8 cellular contexts compared by ENCODE assay signal in genomic region chr14:94081386-94081820, GRCh38. TPM values are rescaled to one million over a fixed set of nuclear protein-coding genes. Genes with fewer than 3 reads are reported as not detected.
DNase-seq lines count a peak whose midpoint lies in the region; ATAC-seq and TF ChIP-seq lines count a peak whose summit lies in the region.

No MANE protein-coding gene starts in this region.

- peak; percentile 15 for ATAC-seq in HG03103 (IDR thresholded peaks at IDR 0.05; ENCODE audit: low read depth, unreplicated experiment)
- peak; percentile 50 for ATAC-seq in stimulated activated effector memory CD8-positive, alpha-beta T cell treated with anti-CD3 and anti-CD28 coated beads, Interleukin-12 subunit alpha, Interleukin-12 subunit beta, amount 100 ng/mL, for 72 hours

- peaks cover 0 to 46% of the 10 kb centered on the region in 2 donors for H3K4me1 ChIP-seq in right atrium auricular region

- peaks cover 26% of the 10 kb centered on the region for H3K36me3 Mint-ChIP-seq in activated naive CD4-positive, alpha-beta T cell treated with anti-CD3 and anti-CD28 coated beads, Interleukin-2, amount 50 U/mL, for 24 hours
- peaks cover 53% of the 10 kb centered on the region for H3K36me3 Mint-ChIP-seq in activated CD4-positive, alpha-beta T cell treated with anti-CD3 and anti-CD28 coated beads, Interleukin-2, amount 10 ng/mL, durations not matched to agents 7 days and 5 days (ENCODE audit: low read depth)
- H3K36me3 Mint-ChIP-seq in stimulated activated effector memory CD8-positive, alpha-beta T cell treated with anti-CD3 and anti-CD28 coated beads, Interleukin-12 subunit alpha, Interleukin-12 subunit beta, amount 100 ng/mL, for 72 hours = peaks cover 47% of the 10 kb centered on the region

- peaks cover 18% of the 10 kb centered on the region for H3K36me3 ChIP-seq in right atrium auricular region

- peak overlapping the region; percentile 95 for H3K27ac Mint-ChIP-seq in activated naive CD4-positive, alpha-beta T cell treated with anti-CD3 and anti-CD28 coated beads, Interleukin-2, amount 50 U/mL, for 24 hours
- peak overlapping the region; percentile 100 for H3K27ac Mint-ChIP-seq in activated CD4-positive, alpha-beta T cell treated with anti-CD3 and anti-CD28 coated beads, Interleukin-2, amount 10 ng/mL, durations not matched to agents 7 days and 5 days
- peak overlapping the region; percentile 100 for H3K27ac Mint-ChIP-seq in stimulated activated effector memory CD8-positive, alpha-beta T cell treated with anti-CD3 and anti-CD28 coated beads, Interleukin-12 subunit alpha, Interleukin-12 subunit beta, amount 100 ng/mL, for 72 hours

- peak overlapping the region; percentile 100 for H3K4me3 Mint-ChIP-seq in activated naive CD4-positive, alpha-beta T cell treated with anti-CD3 and anti-CD28 coated beads, Interleukin-2, amount 50 U/mL, for 24 hours
- H3K4me3 Mint-ChIP-seq in activated CD4-positive, alpha-beta T cell treated with anti-CD3 and anti-CD28 coated beads, Interleukin-2, amount 10 ng/mL, durations not matched to agents 7 days and 5 days = peak overlapping the region; percentile 99
- H3K4me3 Mint-ChIP-seq in stimulated activated effector memory CD8-positive, alpha-beta T cell treated with anti-CD3 and anti-CD28 coated beads, Interleukin-12 subunit alpha, Interleukin-12 subunit beta, amount 100 ng/mL, for 72 hours = peak overlapping the region; percentile 100

- CTCF ChIA-PET in activated CD4-positive, alpha-beta T cell treated with anti-CD3 and anti-CD28 coated beads, Interleukin-2, amount 10 ng/mL, durations not matched to agents 7 days and 5 days (lab: Charles Lee) = interaction anchor here (0.8 to 1.9 kb wide), 8 partner anchors 9 to 111 kb away, joined by 3 to 7 read pairs (median 4); no protein-coding TSS in a partner anchor

- TF ChIP-seq CTCF in right atrium auricular region (IDR thresholded peaks at IDR 0.05) (no peak), GM13976 (IDR thresholded peaks at IDR 0.05; ENCODE audit: borderline replicate concordance, control extremely low read depth, extremely low read depth, insufficient read depth, missing control alignments) (no peak)

- peak overlapping the region; percentile 96 to 98 for H3K4me3 ChIP-seq in right atrium auricular region

- no peaks in the 10 kb centered on the region for H3K27me3 Mint-ChIP-seq in activated naive CD4-positive, alpha-beta T cell treated with anti-CD3 and anti-CD28 coated beads, Interleukin-2, amount 50 U/mL, for 24 hours
- no peaks in the 10 kb centered on the region for H3K27me3 Mint-ChIP-seq in activated CD4-positive, alpha-beta T cell treated with anti-CD3 and anti-CD28 coated beads, Interleukin-2, amount 10 ng/mL, durations not matched to agents 7 days and 5 days

- no peak for DNase-seq in activated naive CD4-positive, alpha-beta T cell treated with Interleukin-2 at 50 U/mL for 16 hours
- DNase-seq in activated CD4-positive, alpha-beta T cell treated with anti-CD3 and anti-CD28 coated beads, Interleukin-2, amount 10 ng/mL, durations not matched to agents 7 days and 5 days = no peak
- no peak for DNase-seq in right atrium auricular region (ENCODE audit: low spot score)
- DNase-seq in stimulated activated effector memory CD8-positive, alpha-beta T cell treated with anti-CD3 and anti-CD28 coated beads, Interleukin-12 subunit alpha, Interleukin-12 subunit beta, amount 100 ng/mL, for 72 hours (ENCODE audit: low spot score in 2 of 2) = no peak
- DNase-seq in NCI-H446 treated with DMSO at 0.1 percent for 48 hours (lab: John Stamatoyannopoulos, UW) = no peak
- DNase-seq in GM13976 (ENCODE audit: low spot score) = no peak

- H3K27me3 ChIP-seq in right atrium auricular region = no peaks in the 10 kb centered on the region

- H3K9me3 Mint-ChIP-seq in activated naive CD4-positive, alpha-beta T cell treated with anti-CD3 and anti-CD28 coated beads, Interleukin-2, amount 50 U/mL, for 24 hours = no peaks in the 10 kb centered on the region
- H3K9me3 Mint-ChIP-seq in activated CD4-positive, alpha-beta T cell treated with anti-CD3 and anti-CD28 coated beads, Interleukin-2, amount 10 ng/mL, durations not matched to agents 7 days and 5 days = peaks cover 4% of the 10 kb centered on the region
- peaks cover 2% of the 10 kb centered on the region for H3K9me3 Mint-ChIP-seq in stimulated activated effector memory CD8-positive, alpha-beta T cell treated with anti-CD3 and anti-CD28 coated beads, Interleukin-12 subunit alpha, Interleukin-12 subunit beta, amount 100 ng/mL, for 72 hours

- H3K9me3 ChIP-seq in right atrium auricular region = no peaks in the 10 kb centered on the region

- POLR2A ChIA-PET in activated CD4-positive, alpha-beta T cell treated with anti-CD3 and anti-CD28 coated beads, Interleukin-2, amount 10 ng/mL, durations not matched to agents 7 days and 5 days (lab: Charles Lee) = no interaction called here

- H3K27ac ChIP-seq in right atrium auricular region = peak overlapping the region; percentile 96 to 98

- in situ Hi-C loops in GM13976 (cut with MboI; ENCODE audit: low sequenced_read_pairs, unreplicated experiment) = no loop called here

- H3K4me1 Mint-ChIP-seq in activated naive CD4-positive, alpha-beta T cell treated with anti-CD3 and anti-CD28 coated beads, Interleukin-2, amount 50 U/mL, for 24 hours = peaks cover 50% of the 10 kb centered on the region
- H3K4me1 Mint-ChIP-seq in activated CD4-positive, alpha-beta T cell treated with anti-CD3 and anti-CD28 coated beads, Interleukin-2, amount 10 ng/mL, durations not matched to agents 7 days and 5 days = peaks cover 51% of the 10 kb centered on the region
- peaks cover 44% of the 10 kb centered on the region for H3K4me1 Mint-ChIP-seq in stimulated activated effector memory CD8-positive, alpha-beta T cell treated with anti-CD3 and anti-CD28 coated beads, Interleukin-12 subunit alpha, Interleukin-12 subunit beta, amount 100 ng/mL, for 72 hours

RNA-seq across cellular contexts. Expression of gene IFI27L1, which starts 0.3 kb away (rescaled TPM):
- 10 to 100 TPM; 31.6 to 42.1 TPM for total RNA-seq in activated CD4-positive, alpha-beta T cell treated with anti-CD3 and anti-CD28 coated beads, Interleukin-2, amount 10 ng/mL, durations not matched to agents 7 days and 5 days
- 10 to 100 TPM; 13.8 to 21.1 TPM for total RNA-seq in right atrium auricular region

RNA-seq across cellular contexts. Expression of gene DDX24, which starts 0.4 kb away (rescaled TPM):
- total RNA-seq in activated CD4-positive, alpha-beta T cell treated with anti-CD3 and anti-CD28 coated beads, Interleukin-2, amount 10 ng/mL, durations not matched to agents 7 days and 5 days = 100 to 1,000 TPM; 187 to 211 TPM
- total RNA-seq in right atrium auricular region = 100 to 1,000 TPM; 166 to 178 TPM

RNA-seq across cellular contexts. Expression of gene IFI27, which starts 29.1 kb away (rescaled TPM):
- 100 to 1,000 TPM; 158 to 193 TPM for total RNA-seq in activated CD4-positive, alpha-beta T cell treated with anti-CD3 and anti-CD28 coated beads, Interleukin-2, amount 10 ng/mL, durations not matched to agents 7 days and 5 days
- total RNA-seq in right atrium auricular region = 100 to 1,000 TPM; 140 to 229 TPM

RNA-seq across cellular contexts. Expression of gene IFI27L2, which starts 48.0 kb away (rescaled TPM):
- total RNA-seq in activated CD4-positive, alpha-beta T cell treated with anti-CD3 and anti-CD28 coated beads, Interleukin-2, amount 10 ng/mL, durations not matched to agents 7 days and 5 days = 10 to 100 TPM; 76.0 to 91.3 TPM
- 10 to 100 TPM; 42.9 to 85.1 TPM for total RNA-seq in right atrium auricular region

RNA-seq across cellular contexts. Expression of gene OTUB2, which starts 55.3 kb away (rescaled TPM):
- 1 to 10 TPM; 2.3 to 2.4 TPM for total RNA-seq in activated CD4-positive, alpha-beta T cell treated with anti-CD3 and anti-CD28 coated beads, Interleukin-2, amount 10 ng/mL, durations not matched to agents 7 days and 5 days
- total RNA-seq in right atrium auricular region = under 1 TPM; 0.43 to 0.48 TPM
